Comparison of ENCODE assay signal across 14 cellular contexts in genomic region chr22:49968313-49968830, GRCh38. TPM values are rescaled to one million over a fixed set of nuclear protein-coding genes. Genes with fewer than 3 reads are reported as not detected.
A peak's percentile ranks its signal among the peaks of the same experiment; 100 is the strongest.
DNase-seq lines count a peak whose midpoint lies in the region; ATAC-seq and TF ChIP-seq lines count a peak whose summit lies in the region.
"Had no signal": no experiment of that assay in that cellular context is flagged by ENCODE, and none has a peak within 500 bp of the region (broad histone marks: within the 10 kb centered on the region; RNA-seq: fewer than 3 reads in every experiment).

No MANE protein-coding gene starts in this region.

- DNase-seq in breast epithelium (ENCODE audit: low spot score in 2 of 2) (peak; percentile 17 to 55), MCF 10A (ENCODE audit: unreplicated experiment) (no peak), neural crest cell (ENCODE audit: low read depth, low spot score) (no peak), upper lobe of right lung (peak; percentile 69), AG20443 (ENCODE audit: low spot score) (no peak), NCI-H2107 (lab: John Stamatoyannopoulos, UW) (no peak)
- DNase-seq in effector memory CD8-positive, alpha-beta T cell, result no peak
- DNase-seq: effector memory CD4-positive, alpha-beta T cell; NCI-H1694; SIG-M5 had no signal

- H3K27me3 ChIP-seq in breast epithelium (no peaks in the 10 kb centered on the region), upper lobe of right lung (no peaks in the 10 kb centered on the region)

- H3K36me3 ChIP-seq in breast epithelium (no peaks in the 10 kb centered on the region), upper lobe of right lung (peaks cover 19% of the 10 kb centered on the region)

- POLR2A ChIA-PET in MCF 10A (lab: Yijun Ruan, JAX), result interaction anchor here (0.5 to 6.8 kb wide), 6 partner anchors 8 to 374 kb away, joined by 3 to 46 read pairs (median 4); partner anchors contain the start of gene PIM3

- peaks cover 30% of the 10 kb centered on the region for H3K36me3 Mint-ChIP-seq in MCF 10A (ENCODE audit: insufficient read depth, unreplicated experiment)
- peaks cover 79% of the 10 kb centered on the region for H3K36me3 Mint-ChIP-seq in effector memory CD8-positive, alpha-beta T cell (ENCODE audit: insufficient read depth)
- no peaks in the 10 kb centered on the region for H3K36me3 Mint-ChIP-seq in neural crest cell (ENCODE audit: low read depth)

- H3K9me3 ChIP-seq in breast epithelium, result no peaks in the 10 kb centered on the region
- H3K9me3 ChIP-seq in upper lobe of right lung, result no peaks in the 10 kb centered on the region
- H3K9me3 ChIP-seq: HAP-1 had no signal

- ATAC-seq in effector memory CD8-positive, alpha-beta T cell (replicated peaks), result no peak
- ATAC-seq in upper lobe of right lung (no peak), GM18517 (IDR thresholded peaks at IDR 0.05; ENCODE audit: unreplicated experiment) (no peak)
- ATAC-seq: stimulated activated effector memory CD8-positive, alpha-beta T cell treated with anti-CD3 and anti-CD28 coated beads, Interleukin-12 subunit alpha, Interleukin-12 subunit beta, amount 100 ng/mL, for 72 hours had no signal

- BruUV-seq in MCF 10A (replicated peaks; lab: Mats Ljungman, UMichigan), result no TSS peak

- no peaks in the 10 kb centered on the region for H3K27me3 Mint-ChIP-seq in MCF 10A (ENCODE audit: insufficient read depth, unreplicated experiment)
- no peaks in the 10 kb centered on the region for H3K27me3 Mint-ChIP-seq in effector memory CD8-positive, alpha-beta T cell
- H3K27me3 Mint-ChIP-seq in neural crest cell (ENCODE audit: low read depth), result peaks cover 12% of the 10 kb centered on the region

- peak overlapping the region; percentile 90 to 96 for H3K27ac ChIP-seq in breast epithelium
- H3K27ac ChIP-seq in upper lobe of right lung, result peak overlapping the region; percentile 87

- no peak overlapping the region for H3K4me3 Mint-ChIP-seq in MCF 10A (ENCODE audit: unreplicated experiment)
- H3K4me3 Mint-ChIP-seq in effector memory CD8-positive, alpha-beta T cell, result no peak overlapping the region
- peak overlapping the region; percentile 62 for H3K4me3 Mint-ChIP-seq in neural crest cell

- CTCF ChIA-PET in MCF 10A (lab: Yijun Ruan, JAX), result interaction anchor here (1.1 kb wide), 1 partner anchor 38 kb away, joined by 4 read pairs; no protein-coding TSS in a partner anchor

- H3K27ac Mint-ChIP-seq in MCF 10A (ENCODE audit: low read depth, unreplicated experiment) (no peak overlapping the region), neural crest cell (ENCODE audit: unreplicated experiment) (peak overlapping the region; percentile 30)
- peak overlapping the region; percentile 14 to 98 for H3K27ac Mint-ChIP-seq in effector memory CD8-positive, alpha-beta T cell
- H3K27ac Mint-ChIP-seq: stimulated activated effector memory CD8-positive, alpha-beta T cell treated with anti-CD3 and anti-CD28 coated beads, Interleukin-12 subunit alpha, Interleukin-12 subunit beta, amount 100 ng/mL, for 72 hours had no signal

- peak overlapping the region in 1 of 3 donors; percentile 57 for H3K4me3 ChIP-seq in breast epithelium
- no peak overlapping the region for H3K4me3 ChIP-seq in upper lobe of right lung
- H3K4me3 ChIP-seq: HAP-1 had no signal

- intact Hi-C loops in breast epithelium (cut with DNase I; ENCODE audit: low total_unique reads) (no loop called here), MCF 10A (cut with micrococcal nuclease) (no loop called here), upper lobe of right lung (cut with DNase I) (no loop called here)

- TF ChIP-seq POLR2A in breast epithelium (IDR thresholded peaks at IDR 0.05), result no peak

- peaks cover 39 to 40% of the 10 kb centered on the region in 2 donors for H3K4me1 ChIP-seq in breast epithelium
- H3K4me1 ChIP-seq in upper lobe of right lung, result peaks cover 65% of the 10 kb centered on the region

- no peaks in the 10 kb centered on the region for H3K9me3 Mint-ChIP-seq in MCF 10A (ENCODE audit: unreplicated experiment)
- H3K9me3 Mint-ChIP-seq in effector memory CD8-positive, alpha-beta T cell, result no peaks in the 10 kb centered on the region
- H3K9me3 Mint-ChIP-seq in neural crest cell, result no peaks in the 10 kb centered on the region
- H3K9me3 Mint-ChIP-seq: stimulated activated effector memory CD8-positive, alpha-beta T cell treated with anti-CD3 and anti-CD28 coated beads, Interleukin-12 subunit alpha, Interleukin-12 subunit beta, amount 100 ng/mL, for 72 hours had no signal

- H3K4me1 Mint-ChIP-seq in MCF 10A (ENCODE audit: insufficient read depth, unreplicated experiment) (peaks cover 11% of the 10 kb centered on the region), neural crest cell (peaks cover 11% of the 10 kb centered on the region)
- H3K4me1 Mint-ChIP-seq in effector memory CD8-positive, alpha-beta T cell (ENCODE audit: low read depth in 2 of 2), result peaks cover 22 to 28% of the 10 kb centered on the region in 2 donors

- TF ChIP-seq CTCF in breast epithelium (IDR thresholded peaks at IDR 0.05), result no peak
- no peak for TF ChIP-seq CTCF in MCF 10A (IDR thresholded peaks at IDR 0.05; ENCODE audit: unreplicated experiment)
- no peak for TF ChIP-seq CTCF in neural crest cell (conservative IDR thresholded peaks at IDR 0.05)
- TF ChIP-seq CTCF in upper lobe of right lung (IDR thresholded peaks at IDR 0.05), result no peak

RNA-seq across cellular contexts. Expression of gene PIM3, which starts 7.8 kb away (rescaled TPM):
- total RNA-seq in breast epithelium, result 10 to 100 TPM; 63.0 to 92.1 (median 87.1) TPM
- total RNA-seq in MCF 10A (2022), result 56.3 and 73.5 TPM in 2 replicates
- 29.9 and 31.0 TPM in 2 replicates for total RNA-seq in neural crest cell
- 119 TPM for total RNA-seq in upper lobe of right lung

RNA-seq across cellular contexts. Expression of gene IL17REL, which starts 44.2 kb away (rescaled TPM):
- total RNA-seq in breast epithelium (not detected), MCF 10A (2022) (not detected in 2 replicates), neural crest cell (0.07 TPM in 1 of 2 replicates, not detected in the other), upper lobe of right lung (not detected)
- total RNA-seq: CD4-positive, alpha-beta memory T cell had no signal

RNA-seq across cellular contexts. Expression of gene CRELD2, which starts 49.9 kb away (rescaled TPM):
- total RNA-seq in breast epithelium (10 to 100 TPM; 20.6 to 59.3 (median 39.5) TPM), MCF 10A (2022) (70.7 and 107 TPM in 2 replicates), neural crest cell (39.6 and 43.8 TPM in 2 replicates), upper lobe of right lung (44.2 TPM)

RNA-seq across cellular contexts. Expression of gene ALG12, which starts 50.1 kb away (rescaled TPM):
- total RNA-seq in breast epithelium (10 to 100 TPM; 16.6 to 22.4 (median 19.7) TPM), MCF 10A (2022) (16.6 and 18.2 TPM in 2 replicates), neural crest cell (21.2 and 24.7 TPM in 2 replicates), upper lobe of right lung (28.1 TPM)

Comparison
In these comparisons a context has a peak if more than half of its experiments do, and no peak if none do; other contexts are left out.
1. DNase-seq: peak in breast epithelium (2 of 2) and upper lobe of right lung (single experiment); none in MCF 10A (single experiment), effector memory CD8-positive, alpha-beta T cell (0 of 3), neural crest cell (single experiment), AG20443 (single experiment) and NCI-H2107 (single experiment).